19 cellular contexts compared by ENCODE assay signal in the genomic region with DNA sequence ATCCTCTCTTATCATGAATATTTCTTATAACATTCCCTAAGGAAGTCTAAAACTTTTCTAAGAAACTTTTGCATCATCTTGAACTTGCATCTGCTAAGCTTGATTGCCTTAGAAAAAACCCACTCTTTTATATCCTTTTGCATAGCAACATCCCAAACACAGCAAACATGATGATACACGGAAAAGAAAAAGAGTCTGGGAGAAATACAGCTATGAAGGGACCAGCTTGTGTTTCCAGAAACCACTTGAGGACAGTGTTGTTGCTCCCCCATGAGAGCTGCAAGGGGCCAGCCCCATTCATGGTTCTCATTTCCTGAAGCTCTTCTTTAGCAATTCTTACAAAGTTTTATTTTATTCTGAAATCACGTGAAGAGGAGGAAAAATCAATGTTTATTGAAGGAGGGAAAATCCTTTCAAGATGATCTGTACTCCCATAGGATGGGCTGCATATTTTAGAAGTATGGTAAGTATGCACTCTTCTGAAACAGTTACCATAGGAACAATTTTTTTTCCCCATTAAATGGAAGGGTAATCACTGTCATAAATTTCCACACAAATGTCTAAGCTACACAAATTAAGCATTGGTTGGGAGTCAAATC. TPM values are rescaled to one million over a fixed set of nuclear protein-coding genes. Genes with fewer than 3 reads are reported as not detected.
DNase-seq lines count a peak whose midpoint lies in the region; ATAC-seq and TF ChIP-seq lines count a peak whose summit lies in the region.
"Had no signal": no experiment of that assay in that cellular context is flagged by ENCODE, and none has a peak within 500 bp of the region (broad histone marks: within the 10 kb centered on the region; RNA-seq: fewer than 3 reads in every experiment).

No MANE protein-coding gene starts in this region.

- no peak overlapping the region for H3K18ac ChIP-seq in IMR-90 (ENCODE audit: low read depth, low read length)

- TF ChIP-seq CTCF in IMR-90 (conservative IDR thresholded peaks at IDR 0.05; ENCODE audit: low read depth, low read length) = no peak
- TF ChIP-seq CTCF in fibroblast of the aortic adventitia (IDR thresholded peaks at IDR 0.05; ENCODE audit: insufficient read depth, low read length) = no peak

- H3K9me1 ChIP-seq in IMR-90 (ENCODE audit: insufficient read depth, low read length) = no peaks in the 10 kb centered on the region

- CTCF ChIA-PET in activated CD8-positive, alpha-beta memory T cell treated with anti-CD3 and anti-CD28 coated beads, Interleukin-2, amount 10 ng/mL, durations not matched to agents 7 days and 5 days (lab: Charles Lee) = no interaction called here
- CTCF ChIA-PET in IMR-90 (lab: Yijun Ruan, JAX) = no interaction called here

- no peak overlapping the region for H3K14ac ChIP-seq in IMR-90 (replicated peaks; ENCODE audit: low read depth, low read length)

- no peaks in the 10 kb centered on the region for H3K79me1 ChIP-seq in IMR-90 (ENCODE audit: low read depth in 1 of 2, low read length in 2 of 2)

- ATAC-seq in activated CD8-positive, alpha-beta memory T cell treated with anti-CD3 and anti-CD28 coated beads, Interleukin-2, amount 10 ng/mL, durations not matched to agents 7 days and 5 days = no peak
- ATAC-seq in IMR-90 (ENCODE audit: low read depth) (peak; percentile 53; the same call in 1 of the 2 replicates), sciatic nerve (peak; percentile 90)

- no peak overlapping the region for H3K4me3 ChIP-seq in IMR-90 (ENCODE audit: insufficient read depth, low read depth, low read length)
- H3K4me3 ChIP-seq in fibroblast of the aortic adventitia (ENCODE audit: low read depth, low read length) = no peak overlapping the region
- H3K4me3 ChIP-seq: HAP-1, SJSA1 had no signal

- H4K5ac ChIP-seq in IMR-90 (ENCODE audit: low read depth, low read length) = no peak overlapping the region

- H2AFZ ChIP-seq in IMR-90 (replicated peaks; ENCODE audit: low read length, poor library complexity) = no peak overlapping the region

- no peaks in the 10 kb centered on the region for H3K4me1 ChIP-seq in IMR-90 (ENCODE audit: control insufficient read depth, insufficient read depth, low read length)
- H3K4me1 ChIP-seq: SJSA1 had no signal

- BruUV-seq in IMR-90 (replicated peaks; lab: Mats Ljungman, UMichigan) = no TSS peak

- no peak for TF ChIP-seq POLR2A in IMR-90 (IDR thresholded peaks at IDR 0.05; ENCODE audit: low read depth, low read length)

- no peaks in the 10 kb centered on the region for H3K27me3 Mint-ChIP-seq in activated CD8-positive, alpha-beta memory T cell treated with anti-CD3 and anti-CD28 coated beads, Interleukin-2, amount 10 ng/mL, durations not matched to agents 7 days and 5 days

- H4K91ac ChIP-seq in IMR-90 (ENCODE audit: insufficient read depth, low read depth, low read length) = no peak overlapping the region

- H3K36me3 Mint-ChIP-seq in activated CD8-positive, alpha-beta memory T cell treated with anti-CD3 and anti-CD28 coated beads, Interleukin-2, amount 10 ng/mL, durations not matched to agents 7 days and 5 days = no peaks in the 10 kb centered on the region

- no peaks in the 10 kb centered on the region for H3K36me3 ChIP-seq in IMR-90 (ENCODE audit: control insufficient read depth, insufficient read depth, low read length)
- H3K36me3 ChIP-seq: HAP-1, SJSA1 had no signal

- no peaks in the 10 kb centered on the region; the same call in 1 of the 2 replicates for H3K27me3 ChIP-seq in IMR-90 (ENCODE audit: control insufficient read depth, insufficient read depth, low read length)
- H3K27me3 ChIP-seq: SJSA1 had no signal

- H2AK5ac ChIP-seq in IMR-90 (ENCODE audit: low read depth, low read length) = no peak overlapping the region

- H2BK15ac ChIP-seq in IMR-90 (ENCODE audit: low read depth, low read length) = no peak overlapping the region

- no peak for TF ChIP-seq RAD21 in IMR-90 (IDR thresholded peaks at IDR 0.05; ENCODE audit: low read length)

- no peak overlapping the region for H3K4me2 ChIP-seq in IMR-90 (ENCODE audit: low read depth, low read length)

- H3K9me3 Mint-ChIP-seq in activated CD8-positive, alpha-beta memory T cell treated with anti-CD3 and anti-CD28 coated beads, Interleukin-2, amount 10 ng/mL, durations not matched to agents 7 days and 5 days (ENCODE audit: low read depth) = no peaks in the 10 kb centered on the region

- no peaks in the 10 kb centered on the region for H4K20me1 ChIP-seq in IMR-90 (ENCODE audit: insufficient read depth, low read length)

- H3K27ac ChIP-seq in IMR-90 (ENCODE audit: insufficient read depth, low read length) = no peak overlapping the region
- H3K27ac ChIP-seq: RWPE1, SJSA1 had no signal

- POLR2A ChIA-PET in IMR-90 (lab: Charles Lee; ENCODE audit: unreplicated experiment) = no interaction called here

- no peak overlapping the region for H2BK5ac ChIP-seq in IMR-90 (ENCODE audit: low read depth, low read length, poor library complexity, severe bottlenecking)

- H3K4ac ChIP-seq in IMR-90 (ENCODE audit: low read depth, low read length) = no peak overlapping the region

- H3K23ac ChIP-seq in IMR-90 (ENCODE audit: low read depth, low read length) = no peak overlapping the region

- no peak overlapping the region for H3K4me3 Mint-ChIP-seq in activated CD8-positive, alpha-beta memory T cell treated with anti-CD3 and anti-CD28 coated beads, Interleukin-2, amount 10 ng/mL, durations not matched to agents 7 days and 5 days

- intact Hi-C loops in IMR-90 (cut with micrococcal nuclease) (no loop called here), sciatic nerve (cut with DNase I) (no loop called here)

- H3K9ac ChIP-seq in IMR-90 (ENCODE audit: low read depth, low read length) = no peak overlapping the region

- no peak overlapping the region for H2AK9ac ChIP-seq in IMR-90 (replicated peaks; ENCODE audit: low read depth, low read length, poor library complexity)

- H2BK20ac ChIP-seq in IMR-90 (ENCODE audit: low read depth, low read length) = no peak overlapping the region

- no CpG with 5 or more reads among the region's 2 CpGs for WGBS in IMR-90 (ENCODE audit: extremely low coverage in 2 of 2, insufficient read length in 1 of 2), 2 experiments

- H2BK120ac ChIP-seq in IMR-90 (ENCODE audit: low read depth, low read length) = no peak overlapping the region

- in situ Hi-C loops in IMR-90 (cut with MboI; ENCODE audit: low sequenced_read_pairs) = loop anchor here (25.0 kb wide), 1 partner anchor 258 kb away; a partner anchor contains a TSS

- H3K9me3 ChIP-seq in IMR-90 (ENCODE audit: control insufficient read depth, insufficient read depth, low read length) = no peaks in the 10 kb centered on the region
- H3K9me3 ChIP-seq: Caco-2, HAP-1, SJSA1 had no signal

- H4K8ac ChIP-seq in IMR-90 (ENCODE audit: low read depth in 2 of 2, low read length in 2 of 2) = no peak overlapping the region

- H3K4me1 Mint-ChIP-seq in activated CD8-positive, alpha-beta memory T cell treated with anti-CD3 and anti-CD28 coated beads, Interleukin-2, amount 10 ng/mL, durations not matched to agents 7 days and 5 days = peaks cover 5% of the 10 kb centered on the region

- H3K27ac Mint-ChIP-seq in activated CD8-positive, alpha-beta memory T cell treated with anti-CD3 and anti-CD28 coated beads, Interleukin-2, amount 10 ng/mL, durations not matched to agents 7 days and 5 days = peak overlapping the region; percentile 36

- no peak overlapping the region for H3K56ac ChIP-seq in IMR-90 (ENCODE audit: extremely low read depth, insufficient read depth, low read length)

- DNase-seq in activated CD8-positive, alpha-beta memory T cell treated with anti-CD3 and anti-CD28 coated beads, Interleukin-2, amount 10 ng/mL, durations not matched to agents 7 days and 5 days = no peak
- DNase-seq in activated CD8-positive, alpha-beta memory T cell treated with anti-CD3 and anti-CD28 coated beads, Interleukin-2, amount 50 U/mL, for 48 hours = no peak
- DNase-seq in IMR-90 = no peak
- DNase-seq in fibroblast of the aortic adventitia (ENCODE audit: low read depth) = peak; percentile 32
- DNase-seq in sciatic nerve (ENCODE audit: low spot score) = no peak
- no peak for DNase-seq in NCI-H2081 treated with DMSO at 0.1 percent for 48 hours (lab: John Stamatoyannopoulos, UW)
- no peak for DNase-seq in NCI-H2029 (lab: John Stamatoyannopoulos, UW)
- DNase-seq in activated naive CD4-positive, alpha-beta T cell (lab: John Stamatoyannopoulos, UW) = no peak
- DNase-seq: 8988T; AML-193; Caco-2; KBM-7; NCI-H345; NCI-H69; NK-92 treated with Interleukin-12 subunit alpha and Interleukin-12 subunit beta, amount 100 ng/mL, for 24 hours; OCI-M1 had no signal

- dilution Hi-C loops in IMR-90 (cut with HindIII; ENCODE audit: low sequenced_read_pairs, unreplicated experiment) = no loop called here

TF ChIP-seq in IMR-90, 13 proteins besides CTCF, POLR2A, EP300 and RAD21 (continues in another document):
- no peak for TF ChIP-seq FOS (IDR thresholded peaks at IDR 0.05; ENCODE audit: low read depth, low read length)
- no peak for TF ChIP-seq MXI1 (IDR thresholded peaks at IDR 0.05; ENCODE audit: borderline replicate concordance, low read depth, low read length)

RNA-seq across cellular contexts. Expression of a gene that starts 17.4 kb away (rescaled TPM):
- 1 to 10 TPM; 1.6 to 2.9 TPM for total RNA-seq in activated CD8-positive, alpha-beta memory T cell treated with anti-CD3 and anti-CD28 coated beads, Interleukin-2, amount 10 ng/mL, durations not matched to agents 7 days and 5 days
- 17.9 and 24.2 TPM in 2 replicates for total RNA-seq in IMR-90 (2012; rRNA removed)
- polyA plus RNA-seq in IMR-90 (2012; rRNA removed) = 11.9 and 12.3 TPM in 2 replicates
- 2.3 and 2.7 TPM in 2 replicates for polyA plus RNA-seq in IMR-90 (2012; cell fraction: cytosol; rRNA removed)
- 1.1 and 12.1 TPM in 2 replicates for polyA plus RNA-seq in IMR-90 (2012; cell fraction: nucleus; rRNA removed; ENCODE audit: low replicate concordance)
- total RNA-seq in fibroblast of the aortic adventitia (ENCODE audit: low replicate concordance) = 34.4 and 39.6 TPM in 2 replicates
- 4.7 TPM for total RNA-seq in sciatic nerve

RNA-seq across cellular contexts. Expression of a gene that starts 46.1 kb away (rescaled TPM):
- total RNA-seq in activated CD8-positive, alpha-beta memory T cell treated with anti-CD3 and anti-CD28 coated beads, Interleukin-2, amount 10 ng/mL, durations not matched to agents 7 days and 5 days = not detected
- total RNA-seq in IMR-90 (2012; rRNA removed) = under 0.01 TPM in 1 of 2 replicates, not detected in the other
- not detected in 2 replicates for polyA plus RNA-seq in IMR-90 (2012; rRNA removed)
- polyA plus RNA-seq in IMR-90 (2012; cell fraction: cytosol; rRNA removed) = not detected in 2 replicates
- not detected in 2 replicates for polyA plus RNA-seq in IMR-90 (2012; cell fraction: nucleus; rRNA removed; ENCODE audit: low replicate concordance)
- 0.09 TPM in 1 of 2 replicates, not detected in the other for total RNA-seq in fibroblast of the aortic adventitia (ENCODE audit: low replicate concordance)
- total RNA-seq in sciatic nerve = 0.09 TPM
- total RNA-seq: SJSA1 had no signal

RNA-seq across cellular contexts. Expression of a gene that starts 46.6 kb away (rescaled TPM):
- 1 to 10 TPM; 3.5 to 4.6 TPM for total RNA-seq in activated CD8-positive, alpha-beta memory T cell treated with anti-CD3 and anti-CD28 coated beads, Interleukin-2, amount 10 ng/mL, durations not matched to agents 7 days and 5 days
- total RNA-seq in IMR-90 (2012; rRNA removed) = 2.0 and 3.6 TPM in 2 replicates
- 0.92 and 1.3 TPM in 2 replicates for polyA plus RNA-seq in IMR-90 (2012; rRNA removed)
- polyA plus RNA-seq in IMR-90 (2012; cell fraction: cytosol; rRNA removed) = 0.14 and 0.27 TPM in 2 replicates
- 0.05 and 0.52 TPM in 2 replicates for polyA plus RNA-seq in IMR-90 (2012; cell fraction: nucleus; rRNA removed; ENCODE audit: low replicate concordance)
- 4.1 and 6.0 TPM in 2 replicates for total RNA-seq in fibroblast of the aortic adventitia (ENCODE audit: low replicate concordance)
- 3.0 TPM for total RNA-seq in sciatic nerve
